Comparison of ENCODE assay signal across 8 cellular contexts in the genomic region with DNA sequence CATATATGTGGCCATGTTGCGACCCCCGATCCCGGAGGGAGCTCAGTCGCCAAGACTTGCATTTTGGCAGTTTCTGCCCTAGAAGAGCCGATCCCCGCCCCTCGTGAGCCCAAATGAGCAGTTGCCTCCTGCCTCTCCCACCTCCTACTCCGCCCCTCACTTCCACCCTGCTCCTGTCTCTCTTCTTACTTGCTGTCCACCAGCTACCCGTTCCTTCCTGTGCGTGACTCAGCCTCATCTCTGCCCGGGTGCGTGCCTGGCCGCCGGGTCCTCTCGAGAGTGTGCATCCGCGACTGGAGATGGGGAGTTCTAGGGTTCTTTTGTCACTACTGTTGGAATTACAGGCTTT. TPM values are rescaled to one million over a fixed set of nuclear protein-coding genes. Genes with fewer than 3 reads are reported as not detected.
A peak's percentile ranks its signal among the peaks of the same experiment; 100 is the strongest.
DNase-seq lines count a peak whose midpoint lies in the region; ATAC-seq and TF ChIP-seq lines count a peak whose summit lies in the region.

No MANE protein-coding gene starts in this region.

- peaks cover 8% of the 10 kb centered on the region for H3K27me3 Mint-ChIP-seq in activated CD8-positive, alpha-beta memory T cell treated with anti-CD3 and anti-CD28 coated beads, Interleukin-2, amount 10 ng/mL, durations not matched to agents 7 days and 5 days
- peaks cover 22% of the 10 kb centered on the region for H3K27me3 Mint-ChIP-seq in mesothelial cell of epicardium (ENCODE audit: low read depth)

- in situ Hi-C loops in ACHN (cut with HindIII; ENCODE audit: low pct_ligation_motif_present, low pct_unique_long_range_greater_than_20kb, low sequenced_read_pairs), result no loop called here

- peaks cover 9% of the 10 kb centered on the region for H3K4me1 ChIP-seq in endocrine pancreas (ENCODE audit: control insufficient read depth, insufficient read depth, low read length)

- peak overlapping the region; percentile 88 for H3K4me3 Mint-ChIP-seq in activated CD8-positive, alpha-beta memory T cell treated with anti-CD3 and anti-CD28 coated beads, Interleukin-2, amount 10 ng/mL, durations not matched to agents 7 days and 5 days
- H3K4me3 Mint-ChIP-seq in mesothelial cell of epicardium, result peak overlapping the region; percentile 96

- ATAC-seq in GM18508 (IDR thresholded peaks at IDR 0.05; ENCODE audit: insufficient read depth, unreplicated experiment) (peak; percentile 44), HG03045 (IDR thresholded peaks at IDR 0.05; ENCODE audit: unreplicated experiment) (peak; percentile 67)
- ATAC-seq in activated CD8-positive, alpha-beta memory T cell treated with anti-CD3 and anti-CD28 coated beads, Interleukin-2, amount 10 ng/mL, durations not matched to agents 7 days and 5 days, result peak; percentile 92

- peaks cover 27% of the 10 kb centered on the region for H3K36me3 Mint-ChIP-seq in activated CD8-positive, alpha-beta memory T cell treated with anti-CD3 and anti-CD28 coated beads, Interleukin-2, amount 10 ng/mL, durations not matched to agents 7 days and 5 days
- peaks cover 7% of the 10 kb centered on the region for H3K36me3 Mint-ChIP-seq in mesothelial cell of epicardium

- DNase-seq in ACHN, result peak; percentile 88
- DNase-seq in NOMO-1 treated with DMSO at 0.1 percent for 48 hours (lab: John Stamatoyannopoulos, UW; ENCODE audit: unreplicated experiment), result peak; percentile 93
- peak; percentile 91 for DNase-seq in activated CD8-positive, alpha-beta memory T cell treated with anti-CD3 and anti-CD28 coated beads, Interleukin-2, amount 10 ng/mL, durations not matched to agents 7 days and 5 days
- peak; percentile 42 to 68 for DNase-seq in mesothelial cell of epicardium (ENCODE audit: low spot score in 2 of 2, unreplicated experiment in 2 of 2)
- DNase-seq in stimulated activated CD8-positive, alpha-beta memory T cell treated with anti-CD3 and anti-CD28 coated beads, Interleukin-2, amount 100 ng/mL, for 1 hour (ENCODE audit: low read depth in 2 of 2), result peak; percentile 34 to 49

- H3K9ac ChIP-seq in endocrine pancreas (ENCODE audit: control insufficient read depth, insufficient read depth, low read length), result peak overlapping the region; percentile 96

- peaks cover 5% of the 10 kb centered on the region for H3K9me3 Mint-ChIP-seq in activated CD8-positive, alpha-beta memory T cell treated with anti-CD3 and anti-CD28 coated beads, Interleukin-2, amount 10 ng/mL, durations not matched to agents 7 days and 5 days (ENCODE audit: low read depth)
- peaks cover 6% of the 10 kb centered on the region for H3K9me3 Mint-ChIP-seq in mesothelial cell of epicardium

- H3K36me3 ChIP-seq in endocrine pancreas (ENCODE audit: control insufficient read depth, insufficient read depth, low read length), result no peaks in the 10 kb centered on the region

- no peak for TF ChIP-seq CTCF in mesothelial cell of epicardium (IDR thresholded peaks at IDR 0.05; ENCODE audit: unreplicated experiment)

- no peaks in the 10 kb centered on the region for H3K9me3 ChIP-seq in endocrine pancreas (ENCODE audit: control insufficient read depth, low read length)

- H3K27ac Mint-ChIP-seq in activated CD8-positive, alpha-beta memory T cell treated with anti-CD3 and anti-CD28 coated beads, Interleukin-2, amount 10 ng/mL, durations not matched to agents 7 days and 5 days, result peak overlapping the region; percentile 97
- H3K27ac Mint-ChIP-seq in mesothelial cell of epicardium, result peak overlapping the region; percentile 97

- H3K4me3 ChIP-seq in endocrine pancreas (ENCODE audit: control insufficient read depth, insufficient read depth, low read length), result peak overlapping the region; percentile 79

- H3K27me3 ChIP-seq in endocrine pancreas (ENCODE audit: control insufficient read depth, insufficient read depth, low read length), result no peaks in the 10 kb centered on the region

- peaks cover 51% of the 10 kb centered on the region for H3K4me1 Mint-ChIP-seq in activated CD8-positive, alpha-beta memory T cell treated with anti-CD3 and anti-CD28 coated beads, Interleukin-2, amount 10 ng/mL, durations not matched to agents 7 days and 5 days
- peaks cover 46% of the 10 kb centered on the region for H3K4me1 Mint-ChIP-seq in mesothelial cell of epicardium

- CTCF ChIA-PET in activated CD8-positive, alpha-beta memory T cell treated with anti-CD3 and anti-CD28 coated beads, Interleukin-2, amount 10 ng/mL, durations not matched to agents 7 days and 5 days (lab: Charles Lee), result interaction anchor here (1.0 kb wide), 1 partner anchor 709 kb away, joined by 3 read pairs; no protein-coding TSS in a partner anchor

RNA-seq across cellular contexts. Expression of a gene that starts 0.6 kb away (rescaled TPM):
- 10 to 100 TPM; 56.4 to 63.8 TPM for total RNA-seq in activated CD8-positive, alpha-beta memory T cell treated with anti-CD3 and anti-CD28 coated beads, Interleukin-2, amount 10 ng/mL, durations not matched to agents 7 days and 5 days
- total RNA-seq in mesothelial cell of epicardium, result 74.9 to 83.1 TPM (median 80.7 TPM) in 3 replicates

Comparison
In these comparisons a context has a peak if more than half of its experiments do, and no peak if none do; other contexts are left out.
1. Peak in every context shown above with its lines: DNase-seq, ATAC-seq and H3K4me3 ChIP-seq.
2. DNase-seq: peak in every context shown above with its lines; median percentile 93 in NOMO-1 treated with DMSO at 0.1 percent for 48 hours; 91 in activated CD8-positive, alpha-beta memory T cell treated with anti-CD3 and anti-CD28 coated beads, Interleukin-2, amount 10 ng/mL, durations not matched to agents 7 days and 5 days; 88 in ACHN; 55 in mesothelial cell of epicardium; 42 in stimulated activated CD8-positive, alpha-beta memory T cell treated with anti-CD3 and anti-CD28 coated beads, Interleukin-2, amount 100 ng/mL, for 1 hour.